In genomic region chr7:37920619-37921339, GRCh38 we compare ENCODE assay signal across 1 cellular context.
TF ChIP-seq lines count a peak whose summit lies in the region.

Gene EPDR1 (plus strand): TSS chr7:37920640. CDS start chr7:37920940, 300 bp downstream.

TF ChIP-seq in GM12878, 131 proteins besides CTCF, POLR2A, EP300 and RAD21 (continued from another document):
- TF ChIP-seq HSF1 (IDR thresholded peaks at IDR 0.05; ENCODE audit: low read depth, low read length) (no peak), TAF1 (IDR thresholded peaks at IDR 0.05; ENCODE audit: borderline replicate concordance, low read depth, low read length) (no peak), SUPT20H (IDR thresholded peaks at IDR 0.05; ENCODE audit: borderline replicate concordance, control insufficient read depth, low read depth, low read length) (no peak), HDAC6 (IDR thresholded peaks at IDR 0.05; ENCODE audit: unreplicated experiment) (peak; percentile 47), IKZF1 (conservative IDR thresholded peaks at IDR 0.05) (peak; percentile 90), JUND (IDR thresholded peaks at IDR 0.05; ENCODE audit: low read depth, low read length) (no peak), MLLT1 (IDR thresholded peaks at IDR 0.05) (no peak), TCF7 (IDR thresholded peaks at IDR 0.05; ENCODE audit: borderline replicate concordance) (no peak), NBN (IDR thresholded peaks at IDR 0.05) (0 out of 2 replicates have a peak, but pooled peaks have one; percentile 10), SMARCA5 (IDR thresholded peaks at IDR 0.05) (peak; percentile 51; the same call in 1 of the 2 replicates), IKZF2 (IDR thresholded peaks at IDR 0.05) (no peak; a peak in 1 of 4 replicates), LARP7 (IDR thresholded peaks at IDR 0.05) (peak; percentile 90; the same call in 1 of the 2 replicates), USF1 (IDR thresholded peaks at IDR 0.05; ENCODE audit: borderline replicate concordance, extremely low read length, insufficient read depth, low read depth, low read length) (no peak), ZBTB40 (IDR thresholded peaks at IDR 0.05; ENCODE audit: borderline replicate concordance) (no peak), DPF2 (IDR thresholded peaks at IDR 0.05) (0 out of 2 replicates have a peak, but pooled peaks have one; percentile 82), HDGF (IDR thresholded peaks at IDR 0.05) (no peak), FOXK2 (IDR thresholded peaks at IDR 0.05) (no peak), NFIC (IDR thresholded peaks at IDR 0.05; ENCODE audit: low read depth, low read length) (no peak), NR2C1 (IDR thresholded peaks at IDR 0.05) (peak; percentile 31), CUX1 (IDR thresholded peaks at IDR 0.05; ENCODE audit: insufficient replicate concordance, low read depth, low read length) (no peak), NR2F1 (conservative IDR thresholded peaks at IDR 0.05) (peak; percentile 68), HDAC2 (IDR thresholded peaks at IDR 0.05) (no peak), BHLHE40 (IDR thresholded peaks at IDR 0.05; ENCODE audit: borderline replicate concordance in 1 of 2, low read depth in 2 of 2, low read length in 1 of 2) (peak in 1 of 2 experiments; percentile 85; a peak in 2 of 4 replicates), CHD1 (IDR thresholded peaks at IDR 0.05; ENCODE audit: low read depth, low read length) (no peak), ZBTB11 (CRISPR knock-in tag; IDR thresholded peaks at IDR 0.05) (no peak), YBX1 (IDR thresholded peaks at IDR 0.05) (no peak), TARDBP (IDR thresholded peaks at IDR 0.05; ENCODE audit: borderline replicate concordance) (no peak), RB1 (IDR thresholded peaks at IDR 0.05; ENCODE audit: borderline replicate concordance) (peak; percentile 17; the same call in 1 of the 2 replicates), CHD2 (IDR thresholded peaks at IDR 0.05; ENCODE audit: borderline replicate concordance, low read depth, low read length) (no peak; the same call in 1 of the 2 replicates), MEF2B (IDR thresholded peaks at IDR 0.05; ENCODE audit: partially characterized antibody, poor library complexity, severe bottlenecking) (no peak), ASH2L (IDR thresholded peaks at IDR 0.05; ENCODE audit: borderline replicate concordance, low read depth) (no peak), GATAD2B (conservative IDR thresholded peaks at IDR 0.05; ENCODE audit: low read depth) (peak; percentile 92; the same call in 1 of the 2 replicates), YY1 (IDR thresholded peaks at IDR 0.05; ENCODE audit: low read depth, low read length) (0 out of 2 replicates have a peak, but pooled peaks have one; percentile 2), RFX5 (IDR thresholded peaks at IDR 0.05; ENCODE audit: low read depth, low read length) (no peak)
